ENCODE assay signal across 8 cellular contexts in genomic region chr13:102798653-102799543, GRCh38. TPM values are rescaled to one million over a fixed set of nuclear protein-coding genes. Genes with fewer than 3 reads are reported as not detected.
A peak's percentile ranks its signal among the peaks of the same experiment; 100 is the strongest.
DNase-seq lines count a peak whose midpoint lies in the region; ATAC-seq and TF ChIP-seq lines count a peak whose summit lies in the region.

Gene BIVM, plus strand, starts transcription at chr13:102799119. Its CDS starts 8,149 bp downstream, at chr13:102807268.
Gene POGLUT2, minus strand, starts transcription at chr13:102798976. Its CDS starts 306 bp downstream, at chr13:102798670.

- H3K4me1 ChIP-seq in CD4-positive, CD25-positive, alpha-beta regulatory T cell (ENCODE audit: control insufficient read depth, insufficient read depth, low read length, poor library complexity, severe bottlenecking) = peaks cover 29% of the 10 kb centered on the region
- no peaks in the 10 kb centered on the region for H3K4me1 ChIP-seq in ectodermal cell (ENCODE audit: control insufficient read depth, insufficient read depth, low read length)
- H3K4me1 ChIP-seq in right lobe of liver = peaks cover 0 to 8% (median 2%) of the 10 kb centered on the region in 4 donors

- H3K4me1 Mint-ChIP-seq in CD4-positive, CD25-positive, alpha-beta regulatory T cell = peaks cover 4 to 41% (median 20%) of the 10 kb centered on the region in 4 donors
- H3K4me1 Mint-ChIP-seq in activated CD8-positive, alpha-beta T cell treated with anti-CD3 and anti-CD28 coated beads for 36 hours (ENCODE audit: low read depth) = peaks cover 21% of the 10 kb centered on the region

- peak; percentile 70 to 75 for ATAC-seq in CD4-positive, CD25-positive, alpha-beta regulatory T cell (ENCODE audit: low read depth in 2 of 2)
- ATAC-seq in GM19397 (IDR thresholded peaks at IDR 0.05; ENCODE audit: unreplicated experiment) = peak; percentile 74
- ATAC-seq in HG03558 (IDR thresholded peaks at IDR 0.05; ENCODE audit: extremely low read depth, unreplicated experiment) = peak; percentile 72
- ATAC-seq in activated CD8-positive, alpha-beta T cell treated with anti-CD3 and anti-CD28 coated beads for 36 hours = peak; percentile 91
- peak; percentile 88 to 95 (median 92) for ATAC-seq in right lobe of liver

- no peaks in the 10 kb centered on the region for H3K36me3 ChIP-seq in CD4-positive, CD25-positive, alpha-beta regulatory T cell (ENCODE audit: control insufficient read depth, insufficient read depth, low read length)
- H3K36me3 ChIP-seq in ectodermal cell (ENCODE audit: control insufficient read depth, insufficient read depth, low read length) = no peaks in the 10 kb centered on the region
- no peaks in the 10 kb centered on the region for H3K36me3 ChIP-seq in right lobe of liver

- peak within 1 kb of the TSS; percentile 67 for H3K4me3 ChIP-seq in CD4-positive, CD25-positive, alpha-beta regulatory T cell (ENCODE audit: low read depth, low read length)
- H3K4me3 ChIP-seq in ectodermal cell (ENCODE audit: insufficient read depth, low read depth, low read length) = peak within 1 kb of the TSS; percentile 72
- peak within 1 kb of the TSS; percentile 80 to 88 (median 85) for H3K4me3 ChIP-seq in right lobe of liver

- H3K27me3 ChIP-seq in CD4-positive, CD25-positive, alpha-beta regulatory T cell (ENCODE audit: control insufficient read depth, insufficient read depth, low read length) = peaks cover 6% of the 10 kb centered on the region
- H3K27me3 ChIP-seq in ectodermal cell (ENCODE audit: control insufficient read depth, insufficient read depth, low read length, poor library complexity, severe bottlenecking) (peaks cover 37% of the 10 kb centered on the region), right lobe of liver (no peaks in the 10 kb centered on the region)

- peaks cover 0 to 1% (median 0%) of the 10 kb centered on the region in 7 donors for H3K9me3 Mint-ChIP-seq in CD4-positive, CD25-positive, alpha-beta regulatory T cell
- H3K9me3 Mint-ChIP-seq in activated CD8-positive, alpha-beta T cell treated with anti-CD3 and anti-CD28 coated beads for 36 hours = no peaks in the 10 kb centered on the region

- no peak within 1 kb of the TSS for H3K27ac ChIP-seq in CD4-positive, CD25-positive, alpha-beta regulatory T cell (ENCODE audit: insufficient read depth, low read length, poor library complexity, severe bottlenecking)
- H3K27ac ChIP-seq in ectodermal cell (ENCODE audit: insufficient read depth, low read depth, low read length, poor library complexity, severe bottlenecking) = no peak within 1 kb of the TSS
- peak within 1 kb of the TSS; percentile 71 to 92 (median 89) for H3K27ac ChIP-seq in right lobe of liver

- H3K27me3 Mint-ChIP-seq in CD4-positive, CD25-positive, alpha-beta regulatory T cell = peaks cover 17% of the 10 kb centered on the region
- H3K27me3 Mint-ChIP-seq in activated CD8-positive, alpha-beta T cell treated with anti-CD3 and anti-CD28 coated beads for 36 hours = peaks cover 8% of the 10 kb centered on the region

- H3K4me3 Mint-ChIP-seq in CD4-positive, CD25-positive, alpha-beta regulatory T cell = peak within 1 kb of the TSS; percentile 90 to 97 (median 92)
- peak within 1 kb of the TSS; percentile 92 for H3K4me3 Mint-ChIP-seq in activated CD8-positive, alpha-beta T cell treated with anti-CD3 and anti-CD28 coated beads for 36 hours

- POLR2A ChIA-PET in activated CD8-positive, alpha-beta T cell treated with anti-CD3 and anti-CD28 coated beads for 36 hours (lab: Charles Lee) = interaction anchor here (0.6 to 2.5 kb wide), 9 partner anchors 24 to 335 kb away, joined by 3 to 20 read pairs (median 5); partner anchors contain the start of genes ERCC5, TEX30 and TPP2

- DNase-seq in CD4-positive, CD25-positive, alpha-beta regulatory T cell = peak; percentile 58 to 89 (median 64)
- DNase-seq in NCI-H774 (lab: John Stamatoyannopoulos, UW) = peak; percentile 79
- peak; percentile 94 for DNase-seq in activated CD8-positive, alpha-beta T cell treated with anti-CD3 and anti-CD28 coated beads for 36 hours
- peak; percentile 93 to 96 (median 95) for DNase-seq in right lobe of liver
- DNase-seq in stimulated activated CD4-positive, alpha-beta T cell treated with anti-CD3 and anti-CD28 coated beads, Interleukin-4, amount 100 ng/mL, for 48 hours (ENCODE audit: low read depth in 2 of 2) = peak; percentile 75 to 83

- CTCF ChIA-PET in activated CD8-positive, alpha-beta T cell treated with anti-CD3 and anti-CD28 coated beads for 36 hours (lab: Charles Lee) = interaction anchor here (0.8 to 2.1 kb wide), 13 partner anchors 11 to 219 kb away, joined by 3 to 14 read pairs (median 5); partner anchors contain the start of genes ERCC5 and TEX30

- no peaks in the 10 kb centered on the region for H3K36me3 Mint-ChIP-seq in CD4-positive, CD25-positive, alpha-beta regulatory T cell
- peaks cover 10% of the 10 kb centered on the region for H3K36me3 Mint-ChIP-seq in activated CD8-positive, alpha-beta T cell treated with anti-CD3 and anti-CD28 coated beads for 36 hours (ENCODE audit: low read depth)

- peak; percentile 69 for TF ChIP-seq POLR2A in right lobe of liver (IDR thresholded peaks at IDR 0.05)

- TF ChIP-seq CTCF in activated CD8-positive, alpha-beta T cell treated with anti-CD3 and anti-CD28 coated beads for 36 hours (IDR thresholded peaks at IDR 0.05) = no peak
- TF ChIP-seq CTCF in right lobe of liver (IDR thresholded peaks at IDR 0.05) = no peak

- H3K27ac Mint-ChIP-seq in CD4-positive, CD25-positive, alpha-beta regulatory T cell = peak within 1 kb of the TSS; percentile 42 to 92 (median 60)
- H3K27ac Mint-ChIP-seq in activated CD8-positive, alpha-beta T cell treated with anti-CD3 and anti-CD28 coated beads for 36 hours = peak within 1 kb of the TSS; percentile 81

- no peaks in the 10 kb centered on the region for H3K9me3 ChIP-seq in CD4-positive, CD25-positive, alpha-beta regulatory T cell (ENCODE audit: control insufficient read depth in 2 of 2, low read length in 2 of 2)
- no peaks in the 10 kb centered on the region for H3K9me3 ChIP-seq in ectodermal cell (ENCODE audit: control insufficient read depth, low read length)
- no peaks in the 10 kb centered on the region for H3K9me3 ChIP-seq in right lobe of liver

- 0 to 1% methylated on average over 83 of the region's 83 CpGs for WGBS in ectodermal cell, 2 experiments
- WGBS in right lobe of liver (ENCODE audit: insufficient coverage, low coverage, low lambda C conversion rate, missing lambda C conversion rate) = 0% methylated on average over 13 of the region's 83 CpGs

- intact Hi-C loops in activated CD8-positive, alpha-beta T cell treated with anti-CD3 and anti-CD28 coated beads for 36 hours (cut with micrococcal nuclease) = loop anchor here (2.0 kb wide), 1 partner anchor 20 kb away; no protein-coding TSS in a partner anchor
- intact Hi-C loops in right lobe of liver (cut with DNase I) = no loop called here

RNA-seq across cellular contexts. Expression of gene BIVM, which starts in this region (rescaled TPM):
- total RNA-seq in CD4-positive, CD25-positive, alpha-beta regulatory T cell = 8.4 TPM
- polyA plus RNA-seq in CD4-positive, CD25-positive, alpha-beta regulatory T cell = 1 to 10 TPM; 6.1 to 8.1 (median 7.6) TPM
- 10 to 100 TPM; 17.3 to 18.4 TPM for total RNA-seq in activated CD8-positive, alpha-beta T cell treated with anti-CD3 and anti-CD28 coated beads for 36 hours
- 17.2 TPM for polyA plus RNA-seq in ectodermal cell (2013, experiment 1 of 4)
- 11.5 TPM for polyA plus RNA-seq in ectodermal cell (2013, experiment 2 of 4)
- polyA plus RNA-seq in ectodermal cell (2013, experiment 3 of 4) = 11.4 TPM
- polyA plus RNA-seq in ectodermal cell (2013, experiment 4 of 4) = 11.2 TPM
- total RNA-seq in right lobe of liver = 10 to 100 TPM; 12.0 to 19.4 (median 16.8) TPM

RNA-seq across cellular contexts. Expression of gene POGLUT2, which starts in this region (rescaled TPM):
- total RNA-seq in CD4-positive, CD25-positive, alpha-beta regulatory T cell = 0.64 TPM
- polyA plus RNA-seq in CD4-positive, CD25-positive, alpha-beta regulatory T cell = 1 to 10 TPM in 2 of 4 donors, under 1 TPM in 2; 0.20 to 1.2 (median 1.0) TPM
- 1 to 10 TPM; 3.4 to 4.2 TPM for total RNA-seq in activated CD8-positive, alpha-beta T cell treated with anti-CD3 and anti-CD28 coated beads for 36 hours
- 20.9 TPM for polyA plus RNA-seq in ectodermal cell (2013, experiment 1 of 4)
- 21.5 TPM for polyA plus RNA-seq in ectodermal cell (2013, experiment 2 of 4)
- polyA plus RNA-seq in ectodermal cell (2013, experiment 3 of 4) = 20.8 TPM
- 22.9 TPM for polyA plus RNA-seq in ectodermal cell (2013, experiment 4 of 4)
- 1 to 10 TPM; 3.8 to 7.7 (median 5.3) TPM for total RNA-seq in right lobe of liver

Comparison
In these comparisons a context has a peak if more than half of its experiments do, and no peak if none do; other contexts are left out.
1. H3K27ac ChIP-seq: peak in right lobe of liver (3 of 3); none in CD4-positive, CD25-positive, alpha-beta regulatory T cell (single experiment) and ectodermal cell (single experiment).
2. Peak in every context shown above with its lines, with median percentiles within 50 percentile points of each other: ATAC-seq, DNase-seq and H3K4me3 ChIP-seq.